ENCODE assay signal across 10 cellular contexts in genomic region chr22:39405346-39406085, GRCh38. TPM values are rescaled to one million over a fixed set of nuclear protein-coding genes. Genes with fewer than 3 reads are reported as not detected.
DNase-seq lines count a peak whose midpoint lies in the region; ATAC-seq and TF ChIP-seq lines count a peak whose summit lies in the region.
"Had no signal": no experiment of that assay in that cellular context is flagged by ENCODE, and none has a peak within 500 bp of the region (broad histone marks: within the 10 kb centered on the region; RNA-seq: fewer than 3 reads in every experiment).

No MANE protein-coding gene starts in this region.

- peak; percentile 72 for DNase-seq in H7
- DNase-seq in astrocyte of the spinal cord (ENCODE audit: low read depth, low spot score) = peak; percentile 60
- DNase-seq in lung microvascular endothelial cell (ENCODE audit: low read depth in 2 of 2) = peak; percentile 20 to 22
- peak in 2 of 3 donors; percentile 26 to 32 for DNase-seq in stimulated activated CD4-positive, alpha-beta T cell treated with anti-CD3 and anti-CD28 coated beads, TNF-alpha, amount 100 ng/mL, for 48 hours (ENCODE audit: low read depth in 3 of 3)
- no peak for DNase-seq in NK-92 treated with Interleukin-12 subunit alpha and Interleukin-12 subunit beta, amount 100 ng/mL, for 24 hours (lab: John Stamatoyannopoulos, UW)
- no peak for DNase-seq in SKM-1 treated with dmso at 0.1 percent for 144 hours (lab: John Stamatoyannopoulos, UW; ENCODE audit: unreplicated experiment)
- DNase-seq: SIG-M5, transverse colon had no signal

- peak; percentile 31 for TF ChIP-seq CTCF in astrocyte of the spinal cord (IDR thresholded peaks at IDR 0.05; ENCODE audit: low read depth, low read length)

- in situ Hi-C loops in astrocyte of the spinal cord (cut with HindIII; ENCODE audit: low sequenced_read_pairs) = no loop called here

- no peaks in the 10 kb centered on the region for H3K36me3 ChIP-seq in H7 (replicated peaks; ENCODE audit: control insufficient read depth, insufficient read depth, low read length)
- H3K36me3 ChIP-seq: transverse colon had no signal

- H3K4me3 ChIP-seq in H7 (ENCODE audit: insufficient read depth, low read depth, low read length) (no peak overlapping the region), astrocyte of the spinal cord (ENCODE audit: low read depth, low read length) (peak overlapping the region; percentile 1)
- H3K4me3 ChIP-seq: transverse colon had no signal

- H3K27me3 ChIP-seq in H7 (ENCODE audit: control insufficient read depth, insufficient read depth, low read length) = no peaks in the 10 kb centered on the region
- H3K27me3 ChIP-seq: transverse colon had no signal

- no peak for ATAC-seq in GM18520 (IDR thresholded peaks at IDR 0.05; ENCODE audit: unreplicated experiment)
- ATAC-seq in HG03175 (IDR thresholded peaks at IDR 0.05; ENCODE audit: unreplicated experiment) = no peak

RNA-seq across cellular contexts. Expression of gene TAB1, which starts 5.9 kb away (rescaled TPM):
- total RNA-seq in H7 (2014; rRNA removed; shearing (Covaris generic)) = 27.1 and 33.4 TPM in 2 replicates
- total RNA-seq in lung microvascular endothelial cell = 8.5 and 8.9 TPM in 2 replicates

RNA-seq across cellular contexts. Expression of gene MGAT3, which starts 51.3 kb away (rescaled TPM):
- 5.0 and 6.5 TPM in 2 replicates for total RNA-seq in H7 (2014; rRNA removed; shearing (Covaris generic))
- total RNA-seq in lung microvascular endothelial cell = not detected in 2 replicates

RNA-seq across cellular contexts. Expression of gene SYNGR1, which starts 55.7 kb away (rescaled TPM):
- total RNA-seq in H7 (2014; rRNA removed; shearing (Covaris generic)) = 24.4 and 37.9 TPM in 2 replicates
- under 0.01 and 0.44 TPM in 2 replicates for total RNA-seq in lung microvascular endothelial cell

Comparison
In these comparisons a context has a peak if more than half of its experiments do, and no peak if none do; other contexts are left out.
1. DNase-seq: peak in H7 (single experiment), astrocyte of the spinal cord (single experiment), lung microvascular endothelial cell (2 of 2) and stimulated activated CD4-positive, alpha-beta T cell treated with anti-CD3 and anti-CD28 coated beads, TNF-alpha, amount 100 ng/mL, for 48 hours (2 of 3); none in NK-92 treated with Interleukin-12 subunit alpha and Interleukin-12 subunit beta, amount 100 ng/mL, for 24 hours (single experiment) and SKM-1 treated with dmso at 0.1 percent for 144 hours (single experiment).
2. RNA of gene SYNGR1, which starts 55.7 kb away (total RNA-seq): 24.4 to 37.9 TPM in H7; under 0.01 to 0.44 TPM in lung microvascular endothelial cell; every median in the first group is over 10 times any median in the second.